ENCODE assay signal across 15 cellular contexts in genomic region chrX:70476166-70476933, GRCh38. TPM values are rescaled to one million over a fixed set of nuclear protein-coding genes. Genes with fewer than 3 reads are reported as not detected.
A peak's percentile ranks its signal among the peaks of the same experiment; 100 is the strongest.
DNase-seq lines count a peak whose midpoint lies in the region; ATAC-seq and TF ChIP-seq lines count a peak whose summit lies in the region.
"Had no signal": no experiment of that assay in that cellular context is flagged by ENCODE, and none has a peak within 500 bp of the region (broad histone marks: within the 10 kb centered on the region; RNA-seq: fewer than 3 reads in every experiment).

No MANE protein-coding gene starts in this region.

- no peak overlapping the region for H2BK15ac ChIP-seq in mesenchymal stem cell (ENCODE audit: low read depth, poor library complexity, severe bottlenecking)

- H3K4me1 ChIP-seq in HUES6 (ENCODE audit: control insufficient read depth, insufficient read depth, low read length) = peaks cover 80% of the 10 kb centered on the region
- peaks cover 8 to 15% of the 10 kb centered on the region in 2 donors for H3K4me1 ChIP-seq in ascending aorta
- H3K4me1 ChIP-seq in mesenchymal stem cell (ENCODE audit: control insufficient read depth, insufficient read depth, low read depth, low read length) = peaks cover 12% of the 10 kb centered on the region
- peaks cover 9 to 48% (median 16%) of the 10 kb centered on the region in 4 donors for H3K4me1 ChIP-seq in transverse colon

- DNase-seq in ascending aorta (ENCODE audit: low spot score in 2 of 2) (no peak), mesenchymal stem cell (no peak), transverse colon (no peak), ureter (ENCODE audit: low spot score) (no peak), substantia nigra (lab: John Stamatoyannopoulos, UW) (no peak)
- DNase-seq: Caco-2; central memory CD4-positive, alpha-beta T cell; NCI-H1092; retina; SIG-M5; stimulated activated naive CD4-positive, alpha-beta T cell treated with Interleukin-2 at 50 U/mL for 16 hours had no signal

- no peak overlapping the region for H4K8ac ChIP-seq in mesenchymal stem cell (ENCODE audit: low read length)

- no peak overlapping the region for H2BK5ac ChIP-seq in mesenchymal stem cell (ENCODE audit: low read depth, low read length, poor library complexity, severe bottlenecking)

- no peak overlapping the region for H3K14ac ChIP-seq in mesenchymal stem cell (ENCODE audit: low read length in 2 of 2)

- H2AK5ac ChIP-seq in mesenchymal stem cell (ENCODE audit: low read length, severe bottlenecking) = no peak overlapping the region

- no peak for ATAC-seq in GM21786 (IDR thresholded peaks at IDR 0.05; ENCODE audit: unreplicated experiment)

- no peak overlapping the region for H3K4me2 ChIP-seq in mesenchymal stem cell (ENCODE audit: low read length, poor library complexity, severe bottlenecking)

- TF ChIP-seq CTCF in ascending aorta (IDR thresholded peaks at IDR 0.05) (no peak), transverse colon (IDR thresholded peaks at IDR 0.05) (no peak)

- TF ChIP-seq EP300 in transverse colon (IDR thresholded peaks at IDR 0.05; ENCODE audit: low read depth) = no peak

- no peak overlapping the region for H3K4ac ChIP-seq in mesenchymal stem cell (ENCODE audit: low read depth in 1 of 2, low read length in 2 of 2)

- H2BK12ac ChIP-seq in mesenchymal stem cell (ENCODE audit: low read length in 2 of 2) = peak overlapping the region in 1 of 2 experiments; percentile 54

- no peak overlapping the region for H3K18ac ChIP-seq in mesenchymal stem cell (ENCODE audit: low read depth in 1 of 2, low read length in 2 of 2)

- H3K79me1 ChIP-seq in mesenchymal stem cell (replicated peaks; ENCODE audit: low read length, poor library complexity, severe bottlenecking) = peaks cover 4% of the 10 kb centered on the region

- H3K9ac ChIP-seq in HUES6 (ENCODE audit: low read length) (peak overlapping the region; percentile 72), mesenchymal stem cell (ENCODE audit: low read length) (peak overlapping the region; percentile 50)

- H2BK120ac ChIP-seq in mesenchymal stem cell (ENCODE audit: low read depth, low read length) = no peak overlapping the region

- H3K36me3 ChIP-seq in HUES6 (ENCODE audit: control insufficient read depth, insufficient read depth, low read length) = peaks cover 16% of the 10 kb centered on the region
- no peaks in the 10 kb centered on the region for H3K36me3 ChIP-seq in ascending aorta
- no peaks in the 10 kb centered on the region for H3K36me3 ChIP-seq in mesenchymal stem cell (ENCODE audit: control insufficient read depth in 1 of 2, insufficient read depth in 2 of 2, low read depth in 1 of 2, low read length in 2 of 2)
- no peaks in the 10 kb centered on the region for H3K36me3 ChIP-seq in transverse colon

- TF ChIP-seq POLR2A in transverse colon (IDR thresholded peaks at IDR 0.05) = no peak

- H3K9me3 ChIP-seq in HUES6 (ENCODE audit: control insufficient read depth, insufficient read depth, low read depth, low read length) (no peaks in the 10 kb centered on the region; the same call in 1 of the 2 replicates), ascending aorta (no peaks in the 10 kb centered on the region), mesenchymal stem cell (ENCODE audit: control insufficient read depth, low read length) (no peaks in the 10 kb centered on the region), transverse colon (no peaks in the 10 kb centered on the region)
- H3K9me3 ChIP-seq: Caco-2 had no signal

- no peak overlapping the region for H3K23ac ChIP-seq in mesenchymal stem cell (ENCODE audit: low read length in 2 of 2)

- intact Hi-C loops in ascending aorta (cut with DNase I) = no loop called here
- intact Hi-C loops in transverse colon (cut with DNase I; ENCODE audit: low total_unique reads) = no loop called here

- H3K4me3 ChIP-seq in HUES6 (ENCODE audit: low read depth, low read length) (peak overlapping the region; percentile 51), ascending aorta (no peak overlapping the region), mesenchymal stem cell (ENCODE audit: insufficient read depth in 1 of 2, low read depth in 1 of 2, low read length in 2 of 2) (no peak overlapping the region), transverse colon (no peak overlapping the region)

- H3K27me3 ChIP-seq in HUES6 (ENCODE audit: control insufficient read depth, insufficient read depth, low read length) (no peaks in the 10 kb centered on the region), ascending aorta (no peaks in the 10 kb centered on the region), mesenchymal stem cell (ENCODE audit: control insufficient read depth in 1 of 2, insufficient read depth in 1 of 2, low read length in 2 of 2) (peaks cover 0 to 34% of the 10 kb centered on the region in 2 experiments), transverse colon (no peaks in the 10 kb centered on the region)

- in situ Hi-C loops in transverse colon (cut with MboI; ENCODE audit: low pct_ligation_motif_present in 1 of 4, low pct_unique_long_range_greater_than_20kb in 1 of 4, low sequenced_read_pairs in 3 of 4) = no loop called here

- no peak overlapping the region for H2AFZ ChIP-seq in mesenchymal stem cell (ENCODE audit: low read depth, low read length)

- H3K27ac ChIP-seq in HUES6 (ENCODE audit: low read depth, low read length) (peak overlapping the region; percentile 80), ascending aorta (peak overlapping the region; percentile 69 to 80), mesenchymal stem cell (ENCODE audit: low read length, poor library complexity, severe bottlenecking) (no peak overlapping the region), transverse colon (peak overlapping the region; percentile 82 to 92 (median 86)), substantia nigra (ENCODE audit: low read depth, low read length, poor library complexity, severe bottlenecking) (no peak overlapping the region)

- H4K91ac ChIP-seq in mesenchymal stem cell (ENCODE audit: low read length) = no peak overlapping the region

- WGBS in mesenchymal stem cell = 91% methylated on average over 4 of the region's 5 CpGs
- WGBS in transverse colon (ENCODE audit: low coverage in 1 of 2), 2 donors = 63 to 83% methylated on average over 1 to 5 of the region's 5 CpGs

RNA-seq across cellular contexts. Expression of gene DLG3, which starts 31.7 kb away (rescaled TPM):
- total RNA-seq in ascending aorta (6.5 TPM), transverse colon (10 to 100 TPM; 31.8 to 59.4 (median 54.8) TPM), ureter (34.2 TPM)
- 18.9 TPM for polyA plus RNA-seq in mesenchymal stem cell (2013, experiment 1 of 2)
- 18.3 TPM for polyA plus RNA-seq in mesenchymal stem cell (2013, experiment 2 of 2)

RNA-seq across cellular contexts. Expression of gene GDPD2, which starts 53.2 kb away (rescaled TPM):
- total RNA-seq in ascending aorta = not detected
- not detected for polyA plus RNA-seq in mesenchymal stem cell (2013, experiment 1 of 2)
- not detected for polyA plus RNA-seq in mesenchymal stem cell (2013, experiment 2 of 2)
- total RNA-seq in transverse colon = 10 to 100 TPM in 3 of 4 donors, 1 to 10 TPM in 1; 1.6 to 68.1 (median 31.2) TPM
- total RNA-seq in ureter = 1.5 TPM
- total RNA-seq: mononuclear cell, NCI-H460 had no signal

Comparison
In these comparisons a context has a peak if more than half of its experiments do, and no peak if none do; other contexts are left out.
1. H3K27ac ChIP-seq: peak in HUES6 (single experiment), ascending aorta (2 of 2) and transverse colon (4 of 4); none in mesenchymal stem cell (single experiment) and substantia nigra (single experiment).